Comparison of ENCODE assay signal across 1 cellular context in the genomic region with DNA sequence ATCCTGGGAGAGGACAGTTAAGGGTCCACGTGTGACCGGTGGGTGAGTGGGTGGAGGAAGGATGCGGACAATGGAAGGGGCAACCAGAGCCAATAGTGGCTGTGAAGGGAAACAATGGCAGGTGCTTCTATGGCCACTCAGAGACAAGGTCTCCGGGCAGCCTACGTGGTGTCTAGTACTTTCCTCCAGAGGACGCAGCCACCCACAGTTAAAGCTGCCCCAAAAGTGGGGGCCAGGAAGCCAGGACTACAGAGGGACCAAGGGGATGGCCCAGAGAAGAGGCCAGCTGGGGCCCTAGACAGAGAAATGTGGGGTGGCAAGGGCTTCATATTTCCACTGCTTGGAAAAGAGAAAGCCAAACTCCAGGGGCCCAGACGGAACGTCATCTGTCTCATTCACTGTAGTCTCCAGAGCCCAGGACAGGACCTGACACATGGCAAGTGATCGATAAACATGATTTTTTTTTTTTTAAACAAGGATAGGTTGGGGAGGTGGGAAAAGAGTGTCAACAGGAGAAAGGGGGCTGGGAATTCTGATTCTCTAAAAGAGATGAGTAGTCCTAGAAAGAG.
TF ChIP-seq lines count a peak whose summit lies in the region.

No MANE protein-coding gene starts in this region.

TF ChIP-seq in IMR-90, 13 proteins besides CTCF, POLR2A, EP300 and RAD21:
- TF ChIP-seq RFX5 (IDR thresholded peaks at IDR 0.05; ENCODE audit: low read depth, low read length) (no peak), ELK1 (IDR thresholded peaks at IDR 0.05; ENCODE audit: borderline replicate concordance, low read depth, low read length) (no peak), SMC3 (IDR thresholded peaks at IDR 0.05; ENCODE audit: low read depth, low read length) (no peak), RCOR1 (IDR thresholded peaks at IDR 0.05; ENCODE audit: insufficient replicate concordance, low read length) (no peak), CHD1 (IDR thresholded peaks at IDR 0.05; ENCODE audit: low read depth, low read length) (no peak), BHLHE40 (IDR thresholded peaks at IDR 0.05; ENCODE audit: low read depth, low read length) (no peak)
- TF ChIP-seq, protein P1, sequence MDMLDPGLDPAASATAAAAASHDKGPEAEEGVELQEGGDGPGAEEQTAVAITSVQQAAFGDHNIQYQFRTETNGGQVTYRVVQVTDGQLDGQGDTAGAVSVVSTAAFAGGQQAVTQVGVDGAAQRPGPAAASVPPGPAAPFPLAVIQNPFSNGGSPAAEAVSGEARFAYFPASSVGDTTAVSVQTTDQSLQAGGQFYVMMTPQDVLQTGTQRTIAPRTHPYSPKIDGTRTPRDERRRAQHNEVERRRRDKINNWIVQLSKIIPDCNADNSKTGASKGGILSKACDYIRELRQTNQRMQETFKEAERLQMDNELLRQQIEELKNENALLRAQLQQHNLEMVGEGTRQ (IDR thresholded peaks at IDR 0.05; ENCODE audit: low read depth, low read length), result no peak
